8 cellular contexts compared by ENCODE assay signal in the genomic region with DNA sequence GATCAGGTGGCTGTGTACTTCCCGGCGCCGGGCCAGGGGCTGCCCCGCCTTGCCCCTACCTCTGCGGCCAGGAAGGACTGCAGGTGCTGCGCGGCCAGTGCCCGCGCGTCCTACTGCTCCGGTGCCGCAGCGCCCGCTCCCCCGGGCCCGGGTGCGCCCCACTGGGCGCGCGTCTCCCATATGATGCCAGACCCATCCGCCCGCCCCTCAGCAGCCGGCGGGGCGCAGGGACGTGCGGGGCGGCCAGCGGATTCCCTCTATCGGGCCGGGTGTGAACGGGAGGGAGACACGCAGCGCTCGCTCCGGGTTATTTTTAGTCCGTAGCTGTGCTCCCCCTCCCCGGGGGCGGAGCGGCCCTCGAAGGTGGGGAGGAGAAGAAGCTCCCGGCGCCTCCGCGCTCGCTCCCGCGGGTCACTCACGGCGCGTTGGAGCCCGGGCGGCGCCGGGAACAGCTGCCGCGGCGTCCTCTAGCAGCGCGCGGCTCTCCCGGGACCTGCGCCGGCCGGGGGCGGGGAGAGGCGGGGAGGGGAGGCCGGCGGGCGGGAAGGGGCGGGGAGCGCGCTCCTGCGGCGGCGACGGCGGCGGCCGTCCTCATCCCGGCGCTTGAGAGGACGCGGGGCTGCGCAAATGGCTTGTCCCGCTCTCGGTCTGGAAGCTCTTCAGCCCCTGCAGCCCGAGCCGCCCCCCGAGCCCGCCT.
A peak's percentile ranks its signal among the peaks of the same experiment; 100 is the strongest.
DNase-seq lines count a peak whose midpoint lies in the region; ATAC-seq, FAIRE-seq and TF ChIP-seq lines count a peak whose summit lies in the region.

No MANE protein-coding gene starts in this region.

- H3K27ac ChIP-seq in astrocyte (ENCODE audit: low read depth, low read length) (no peak overlapping the region), hepatocyte (peak overlapping the region; percentile 34)

- H2AFZ ChIP-seq in astrocyte (ENCODE audit: low read depth, low read length), result peak overlapping the region; percentile 88
- peak overlapping the region; percentile 91 for H2AFZ ChIP-seq in hepatocyte

- ATAC-seq in HG03442 (IDR thresholded peaks at IDR 0.05; ENCODE audit: unreplicated experiment), result no peak

- H3K9me3 ChIP-seq in astrocyte (ENCODE audit: insufficient read depth, low read depth, low read length) (no peaks in the 10 kb centered on the region), hepatocyte (ENCODE audit: low read depth) (no peaks in the 10 kb centered on the region)

- WGBS in hepatocyte (ENCODE audit: low lambda C conversion rate, missing lambda C conversion rate), result 2% methylated on average over 40 of the region's 91 CpGs

- H3K9me2 ChIP-seq in hepatocyte (replicated peaks; ENCODE audit: insufficient read depth), result no peaks in the 10 kb centered on the region

- TF ChIP-seq CTCF in GM20000 (IDR thresholded peaks at IDR 0.05; ENCODE audit: extremely low read depth, missing control alignments) (no peak), astrocyte (IDR thresholded peaks at IDR 0.05; ENCODE audit: insufficient read depth, low read depth, low read length) (no peak), hepatocyte (IDR thresholded peaks at IDR 0.05; ENCODE audit: poor library complexity) (no peak)

- DNase-seq in GM20000 (ENCODE audit: low spot score) (peak; percentile 45), NCI-H187 treated with DMSO at 0.1 percent for 48 hours (lab: John Stamatoyannopoulos, UW) (peak; percentile 53), astrocyte (ENCODE audit: low read depth) (peak; percentile 31), hepatocyte (ENCODE audit: low spot score) (peak; percentile 82), retina (peak; percentile 91), OCI-M1 (lab: John Stamatoyannopoulos, UW) (no peak)
- no peak for DNase-seq in activated naive CD4-positive, alpha-beta T cell (lab: John Stamatoyannopoulos, UW)

- H3K4me1 ChIP-seq in astrocyte (ENCODE audit: insufficient read depth, low read length), result peaks cover 12% of the 10 kb centered on the region
- H3K4me1 ChIP-seq in hepatocyte (ENCODE audit: insufficient read depth), result peaks cover 10% of the 10 kb centered on the region

- H3K27ac Mint-ChIP-seq in astrocyte (ENCODE audit: unreplicated experiment), result no peak overlapping the region

- peaks cover 35% of the 10 kb centered on the region for H3K27me3 ChIP-seq in astrocyte (ENCODE audit: insufficient read depth, low read length)
- H3K27me3 ChIP-seq in hepatocyte, result peaks cover 41% of the 10 kb centered on the region

- H3K9me3 Mint-ChIP-seq in astrocyte (ENCODE audit: unreplicated experiment), result no peaks in the 10 kb centered on the region

- H3K4me3 ChIP-seq in astrocyte (ENCODE audit: insufficient read depth, low read depth, low read length) (peak overlapping the region; percentile 56), hepatocyte (peak overlapping the region; percentile 96)

- H3K27me3 Mint-ChIP-seq in astrocyte (ENCODE audit: low read depth, unreplicated experiment), result peaks cover 25% of the 10 kb centered on the region

- H3K36me3 Mint-ChIP-seq in astrocyte (ENCODE audit: low read depth, unreplicated experiment), result no peaks in the 10 kb centered on the region

- H3K36me3 ChIP-seq in astrocyte (ENCODE audit: insufficient read depth, low read length) (no peaks in the 10 kb centered on the region), hepatocyte (replicated peaks; ENCODE audit: insufficient read depth, low read depth) (no peaks in the 10 kb centered on the region)

- peaks cover 7% of the 10 kb centered on the region for H3K4me1 Mint-ChIP-seq in astrocyte (ENCODE audit: low read depth, unreplicated experiment)

- H4K20me1 ChIP-seq in astrocyte (ENCODE audit: insufficient read depth, low read length), result no peaks in the 10 kb centered on the region
- no peaks in the 10 kb centered on the region for H4K20me1 ChIP-seq in hepatocyte (ENCODE audit: insufficient read depth, poor library complexity, severe bottlenecking)

- H3K9ac ChIP-seq in astrocyte (ENCODE audit: low read length), result peak overlapping the region; percentile 49

- H3K4me2 ChIP-seq in astrocyte (ENCODE audit: low read length) (peak overlapping the region; percentile 91), hepatocyte (peak overlapping the region; percentile 99)

- H3K4me3 Mint-ChIP-seq in astrocyte (ENCODE audit: unreplicated experiment), result peak overlapping the region; percentile 67

- no peak for FAIRE-seq in astrocyte (lab: Jason Lieb, UNC)

- H3K79me2 ChIP-seq in astrocyte (ENCODE audit: insufficient read depth, low read length) (no peaks in the 10 kb centered on the region), hepatocyte (peaks cover 2% of the 10 kb centered on the region)

Comparison
In these comparisons a context has a peak if more than half of its experiments do, and no peak if none do; other contexts are left out.
1. DNase-seq: peak in GM20000 (single experiment), NCI-H187 treated with DMSO at 0.1 percent for 48 hours (single experiment), astrocyte (single experiment), hepatocyte (single experiment) and retina (single experiment); none in activated naive CD4-positive, alpha-beta T cell (0 of 4) and OCI-M1 (single experiment).